Comparison of ENCODE assay signal across 1 cellular context in the genomic region with DNA sequence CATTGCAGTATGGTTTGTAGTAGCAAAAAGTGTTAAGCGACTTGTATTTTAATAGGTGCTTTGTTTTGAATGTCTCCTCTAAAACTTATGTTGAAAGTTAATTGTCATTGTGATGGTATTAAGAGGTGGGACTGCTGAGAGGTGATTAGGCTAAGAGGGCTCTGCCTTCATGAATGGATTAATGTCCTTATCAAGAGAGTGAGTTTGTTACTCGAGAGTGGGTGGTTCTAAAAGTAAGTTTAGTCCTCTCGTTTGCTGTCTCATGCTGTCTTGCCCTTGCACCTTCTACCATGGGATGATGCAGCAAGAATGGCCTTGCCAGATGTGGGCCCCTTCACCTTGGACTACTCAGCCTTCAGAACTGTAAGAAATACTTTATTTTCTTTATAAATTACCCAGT.
TF ChIP-seq lines count a peak whose summit lies in the region.

No MANE protein-coding gene starts in this region.

TF ChIP-seq in K562, 482 proteins besides CTCF, POLR2A, EP300 and RAD21 (continued from another document and continues in another):
- TF ChIP-seq, protein P1, sequence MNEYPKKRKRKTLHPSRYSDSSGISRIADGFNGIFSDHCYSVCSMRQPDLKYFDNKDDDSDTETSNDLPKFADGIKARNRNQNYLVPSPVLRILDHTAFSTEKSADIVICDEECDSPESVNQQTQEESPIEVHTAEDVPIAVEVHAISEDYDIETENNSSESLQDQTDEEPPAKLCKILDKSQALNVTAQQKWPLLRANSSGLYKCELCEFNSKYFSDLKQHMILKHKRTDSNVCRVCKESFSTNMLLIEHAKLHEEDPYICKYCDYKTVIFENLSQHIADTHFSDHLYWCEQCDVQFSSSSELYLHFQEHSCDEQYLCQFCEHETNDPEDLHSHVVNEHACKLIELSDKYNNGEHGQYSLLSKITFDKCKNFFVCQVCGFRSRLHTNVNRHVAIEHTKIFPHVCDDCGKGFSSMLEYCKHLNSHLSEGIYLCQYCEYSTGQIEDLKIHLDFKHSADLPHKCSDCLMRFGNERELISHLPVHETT (CRISPR knock-in tag; conservative IDR thresholded peaks at IDR 0.05 in 1 of 2, IDR thresholded peaks at IDR 0.05 in 1 of 2), result no peak
- TF ChIP-seq RFX5 (IDR thresholded peaks at IDR 0.05; ENCODE audit: low read depth, low read length) (no peak), SMAD4 (CRISPR knock-in tag; conservative IDR thresholded peaks at IDR 0.05) (no peak), KAT2B (IDR thresholded peaks at IDR 0.05; ENCODE audit: low read depth, low read length) (no peak), ZNF77 (CRISPR knock-in tag; IDR thresholded peaks at IDR 0.05) (no peak), TBL1XR1 (IDR thresholded peaks at IDR 0.05; ENCODE audit: low read length in 2 of 2) (peak in 1 of 2 experiments; percentile 42; a peak in 1 of 4 replicates), CBFA2T3 (IDR thresholded peaks at IDR 0.05) (peak; percentile 85), ZNF408 (CRISPR knock-in tag; IDR thresholded peaks at IDR 0.05; ENCODE audit: low read depth) (no peak), NR1H2 (CRISPR knock-in tag; IDR thresholded peaks at IDR 0.05) (no peak), MAFG (tag; conservative IDR thresholded peaks at IDR 0.05) (peak; percentile 87), SRSF1 (IDR thresholded peaks at IDR 0.05; ENCODE audit: low read depth, low read length) (no peak), TAL1 (IDR thresholded peaks at IDR 0.05) (peak; percentile 57; the same call in 1 of the 2 replicates), TAF1 (IDR thresholded peaks at IDR 0.05; ENCODE audit: control insufficient read depth, extremely low read depth, insufficient read depth, low read length, severe bottlenecking) (no peak), RNF2 (IDR thresholded peaks at IDR 0.05) (peak; percentile 15; the same call in 1 of the 2 replicates), PTTG1 (tag; IDR thresholded peaks at IDR 0.05; ENCODE audit: low read depth) (no peak), SOX6 (IDR thresholded peaks at IDR 0.05) (no peak), CBFA2T2 (conservative IDR thresholded peaks at IDR 0.05) (peak; percentile 74), RBM39 (optimal IDR thresholded peaks at IDR 0.05; ENCODE audit: low read depth, low read length) (no peak), WHSC1 (IDR thresholded peaks at IDR 0.05; ENCODE audit: low read length) (no peak), GTF2A2 (tag; IDR thresholded peaks at IDR 0.05) (no peak), CBFB (CRISPR knock-in tag; IDR thresholded peaks at IDR 0.05) (no peak), NCOA2 (IDR thresholded peaks at IDR 0.05; ENCODE audit: partially characterized antibody in 2 of 2) (no peak), MCM2 (IDR thresholded peaks at IDR 0.05; ENCODE audit: low read depth) (no peak), ZNF146 (CRISPR knock-in tag; IDR thresholded peaks at IDR 0.05; ENCODE audit: unreplicated experiment) (no peak), ATF7 (IDR thresholded peaks at IDR 0.05) (0 out of 2 replicates have a peak, but pooled peaks have one; percentile 13), TEAD1 (CRISPR knock-in tag; IDR thresholded peaks at IDR 0.05) (no peak), NBN (IDR thresholded peaks at IDR 0.05; ENCODE audit: low read depth) (no peak), HOXB6 (CRISPR knock-in tag; IDR thresholded peaks at IDR 0.05; ENCODE audit: borderline replicate concordance) (no peak), MAFK (IDR thresholded peaks at IDR 0.05; ENCODE audit: low read length) (peak; percentile 80)
- TF ChIP-seq, protein P2, sequence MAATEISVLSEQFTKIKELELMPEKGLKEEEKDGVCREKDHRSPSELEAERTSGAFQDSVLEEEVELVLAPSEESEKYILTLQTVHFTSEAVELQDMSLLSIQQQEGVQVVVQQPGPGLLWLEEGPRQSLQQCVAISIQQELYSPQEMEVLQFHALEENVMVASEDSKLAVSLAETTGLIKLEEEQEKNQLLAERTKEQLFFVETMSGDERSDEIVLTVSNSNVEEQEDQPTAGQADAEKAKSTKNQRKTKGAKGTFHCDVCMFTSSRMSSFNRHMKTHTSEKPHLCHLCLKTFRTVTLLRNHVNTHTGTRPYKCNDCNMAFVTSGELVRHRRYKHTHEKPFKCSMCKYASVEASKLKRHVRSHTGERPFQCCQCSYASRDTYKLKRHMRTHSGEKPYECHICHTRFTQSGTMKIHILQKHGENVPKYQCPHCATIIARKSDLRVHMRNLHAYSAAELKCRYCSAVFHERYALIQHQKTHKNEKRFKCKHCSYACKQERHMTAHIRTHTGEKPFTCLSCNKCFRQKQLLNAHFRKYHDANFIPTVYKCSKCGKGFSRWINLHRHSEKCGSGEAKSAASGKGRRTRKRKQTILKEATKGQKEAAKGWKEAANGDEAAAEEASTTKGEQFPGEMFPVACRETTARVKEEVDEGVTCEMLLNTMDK (IDR thresholded peaks at IDR 0.05; ENCODE audit: borderline replicate concordance, insufficient read depth, low read depth, low read length, poor library complexity, severe bottlenecking), result no peak
- TF ChIP-seq, protein P3, sequence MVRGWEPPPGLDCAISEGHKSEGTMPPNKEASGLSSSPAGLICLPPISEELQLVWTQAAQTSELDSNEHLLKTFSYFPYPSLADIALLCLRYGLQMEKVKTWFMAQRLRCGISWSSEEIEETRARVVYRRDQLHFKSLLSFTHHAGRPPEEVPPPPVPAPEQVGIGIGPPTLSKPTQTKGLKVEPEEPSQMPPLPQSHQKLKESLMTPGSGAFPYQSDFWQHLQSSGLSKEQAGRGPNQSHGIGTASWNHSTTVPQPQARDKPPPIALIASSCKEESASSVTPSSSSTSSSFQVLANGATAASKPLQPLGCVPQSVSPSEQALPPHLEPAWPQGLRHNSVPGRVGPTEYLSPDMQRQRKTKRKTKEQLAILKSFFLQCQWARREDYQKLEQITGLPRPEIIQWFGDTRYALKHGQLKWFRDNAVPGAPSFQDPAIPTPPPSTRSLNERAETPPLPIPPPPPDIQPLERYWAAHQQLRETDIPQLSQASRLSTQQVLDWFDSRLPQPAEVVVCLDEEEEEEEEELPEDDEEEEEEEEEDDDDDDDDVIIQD (CRISPR knock-in tag; IDR thresholded peaks at IDR 0.05), result no peak
- TF ChIP-seq, protein P4, sequence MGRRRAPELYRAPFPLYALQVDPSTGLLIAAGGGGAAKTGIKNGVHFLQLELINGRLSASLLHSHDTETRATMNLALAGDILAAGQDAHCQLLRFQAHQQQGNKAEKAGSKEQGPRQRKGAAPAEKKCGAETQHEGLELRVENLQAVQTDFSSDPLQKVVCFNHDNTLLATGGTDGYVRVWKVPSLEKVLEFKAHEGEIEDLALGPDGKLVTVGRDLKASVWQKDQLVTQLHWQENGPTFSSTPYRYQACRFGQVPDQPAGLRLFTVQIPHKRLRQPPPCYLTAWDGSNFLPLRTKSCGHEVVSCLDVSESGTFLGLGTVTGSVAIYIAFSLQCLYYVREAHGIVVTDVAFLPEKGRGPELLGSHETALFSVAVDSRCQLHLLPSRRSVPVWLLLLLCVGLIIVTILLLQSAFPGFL (CRISPR knock-in tag; IDR thresholded peaks at IDR 0.05), result no peak
- TF ChIP-seq, protein P5, sequence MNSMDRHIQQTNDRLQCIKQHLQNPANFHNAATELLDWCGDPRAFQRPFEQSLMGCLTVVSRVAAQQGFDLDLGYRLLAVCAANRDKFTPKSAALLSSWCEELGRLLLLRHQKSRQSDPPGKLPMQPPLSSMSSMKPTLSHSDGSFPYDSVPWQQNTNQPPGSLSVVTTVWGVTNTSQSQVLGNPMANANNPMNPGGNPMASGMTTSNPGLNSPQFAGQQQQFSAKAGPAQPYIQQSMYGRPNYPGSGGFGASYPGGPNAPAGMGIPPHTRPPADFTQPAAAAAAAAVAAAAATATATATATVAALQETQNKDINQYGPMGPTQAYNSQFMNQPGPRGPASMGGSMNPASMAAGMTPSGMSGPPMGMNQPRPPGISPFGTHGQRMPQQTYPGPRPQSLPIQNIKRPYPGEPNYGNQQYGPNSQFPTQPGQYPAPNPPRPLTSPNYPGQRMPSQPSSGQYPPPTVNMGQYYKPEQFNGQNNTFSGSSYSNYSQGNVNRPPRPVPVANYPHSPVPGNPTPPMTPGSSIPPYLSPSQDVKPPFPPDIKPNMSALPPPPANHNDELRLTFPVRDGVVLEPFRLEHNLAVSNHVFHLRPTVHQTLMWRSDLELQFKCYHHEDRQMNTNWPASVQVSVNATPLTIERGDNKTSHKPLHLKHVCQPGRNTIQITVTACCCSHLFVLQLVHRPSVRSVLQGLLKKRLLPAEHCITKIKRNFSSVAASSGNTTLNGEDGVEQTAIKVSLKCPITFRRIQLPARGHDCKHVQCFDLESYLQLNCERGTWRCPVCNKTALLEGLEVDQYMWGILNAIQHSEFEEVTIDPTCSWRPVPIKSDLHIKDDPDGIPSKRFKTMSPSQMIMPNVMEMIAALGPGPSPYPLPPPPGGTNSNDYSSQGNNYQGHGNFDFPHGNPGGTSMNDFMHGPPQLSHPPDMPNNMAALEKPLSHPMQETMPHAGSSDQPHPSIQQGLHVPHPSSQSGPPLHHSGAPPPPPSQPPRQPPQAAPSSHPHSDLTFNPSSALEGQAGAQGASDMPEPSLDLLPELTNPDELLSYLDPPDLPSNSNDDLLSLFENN (IDR thresholded peaks at IDR 0.05; ENCODE audit: low read depth in 2 of 2, low read length in 2 of 2), result no peak
- TF ChIP-seq, protein P6, sequence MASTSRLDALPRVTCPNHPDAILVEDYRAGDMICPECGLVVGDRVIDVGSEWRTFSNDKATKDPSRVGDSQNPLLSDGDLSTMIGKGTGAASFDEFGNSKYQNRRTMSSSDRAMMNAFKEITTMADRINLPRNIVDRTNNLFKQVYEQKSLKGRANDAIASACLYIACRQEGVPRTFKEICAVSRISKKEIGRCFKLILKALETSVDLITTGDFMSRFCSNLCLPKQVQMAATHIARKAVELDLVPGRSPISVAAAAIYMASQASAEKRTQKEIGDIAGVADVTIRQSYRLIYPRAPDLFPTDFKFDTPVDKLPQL (IDR thresholded peaks at IDR 0.05; ENCODE audit: extremely low read depth, insufficient read length), result no peak
- TF ChIP-seq, protein P7, sequence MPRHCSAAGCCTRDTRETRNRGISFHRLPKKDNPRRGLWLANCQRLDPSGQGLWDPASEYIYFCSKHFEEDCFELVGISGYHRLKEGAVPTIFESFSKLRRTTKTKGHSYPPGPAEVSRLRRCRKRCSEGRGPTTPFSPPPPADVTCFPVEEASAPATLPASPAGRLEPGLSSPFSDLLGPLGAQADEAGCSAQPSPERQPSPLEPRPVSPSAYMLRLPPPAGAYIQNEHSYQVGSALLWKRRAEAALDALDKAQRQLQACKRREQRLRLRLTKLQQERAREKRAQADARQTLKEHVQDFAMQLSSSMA (CRISPR knock-in tag; IDR thresholded peaks at IDR 0.05), result no peak
- TF ChIP-seq, protein P8, sequence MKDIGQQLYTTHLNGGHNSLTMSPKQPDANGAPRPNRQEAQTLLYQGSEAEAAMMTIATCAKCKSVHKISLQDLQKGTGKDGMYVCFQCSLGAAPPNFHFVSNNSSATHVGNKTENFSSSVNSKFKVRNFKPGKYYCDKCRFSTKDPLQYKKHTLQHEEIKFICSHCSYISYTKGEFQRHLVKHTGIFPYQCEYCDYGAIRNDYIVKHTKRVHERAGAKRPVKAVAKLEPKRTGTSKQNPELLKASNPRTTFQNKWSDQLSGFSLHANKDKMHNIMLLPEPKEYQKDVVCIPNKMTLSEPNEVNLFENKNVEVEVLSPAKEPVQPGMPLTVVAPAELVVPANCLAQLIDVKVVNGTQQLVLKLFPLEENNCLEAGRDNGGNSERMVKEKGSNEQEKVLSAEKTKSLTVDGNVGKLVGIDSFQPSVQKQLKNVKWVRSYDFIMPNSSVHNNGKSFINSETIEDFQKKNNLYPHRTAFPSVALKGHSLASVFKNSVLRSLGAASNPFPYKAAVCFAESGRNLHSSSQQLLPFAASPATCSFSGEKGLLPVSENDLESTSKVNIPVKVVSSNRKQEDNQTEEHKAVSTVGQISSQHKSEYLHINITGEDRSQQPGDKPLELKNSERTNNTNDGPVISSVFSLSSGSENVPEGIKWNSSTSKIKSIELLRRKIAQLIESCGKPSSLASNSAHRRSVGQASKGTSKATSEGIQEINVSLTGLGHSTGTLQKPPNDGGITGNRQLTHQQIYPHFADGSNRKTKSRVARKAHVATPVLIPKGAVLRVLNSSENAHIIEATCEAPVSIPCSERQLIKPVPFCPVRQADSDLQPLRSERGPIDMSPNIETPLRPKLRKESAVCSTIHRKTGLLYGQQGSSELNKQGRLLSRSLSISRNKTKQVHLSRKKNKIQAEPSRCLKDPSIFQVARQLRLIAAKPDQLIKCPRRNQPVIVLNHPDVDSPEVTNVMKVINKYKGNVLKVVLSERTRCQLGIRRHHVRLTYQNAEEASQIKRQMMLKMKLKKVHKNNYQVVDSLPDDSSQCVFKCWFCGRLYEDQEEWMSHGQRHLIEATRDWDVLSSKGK (CRISPR knock-in tag; IDR thresholded peaks at IDR 0.05), result no peak
- TF ChIP-seq, protein P9, sequence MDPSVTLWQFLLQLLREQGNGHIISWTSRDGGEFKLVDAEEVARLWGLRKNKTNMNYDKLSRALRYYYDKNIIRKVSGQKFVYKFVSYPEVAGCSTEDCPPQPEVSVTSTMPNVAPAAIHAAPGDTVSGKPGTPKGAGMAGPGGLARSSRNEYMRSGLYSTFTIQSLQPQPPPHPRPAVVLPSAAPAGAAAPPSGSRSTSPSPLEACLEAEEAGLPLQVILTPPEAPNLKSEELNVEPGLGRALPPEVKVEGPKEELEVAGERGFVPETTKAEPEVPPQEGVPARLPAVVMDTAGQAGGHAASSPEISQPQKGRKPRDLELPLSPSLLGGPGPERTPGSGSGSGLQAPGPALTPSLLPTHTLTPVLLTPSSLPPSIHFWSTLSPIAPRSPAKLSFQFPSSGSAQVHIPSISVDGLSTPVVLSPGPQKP (CRISPR knock-in tag; IDR thresholded peaks at IDR 0.05), result no peak
- TF ChIP-seq, protein P10, sequence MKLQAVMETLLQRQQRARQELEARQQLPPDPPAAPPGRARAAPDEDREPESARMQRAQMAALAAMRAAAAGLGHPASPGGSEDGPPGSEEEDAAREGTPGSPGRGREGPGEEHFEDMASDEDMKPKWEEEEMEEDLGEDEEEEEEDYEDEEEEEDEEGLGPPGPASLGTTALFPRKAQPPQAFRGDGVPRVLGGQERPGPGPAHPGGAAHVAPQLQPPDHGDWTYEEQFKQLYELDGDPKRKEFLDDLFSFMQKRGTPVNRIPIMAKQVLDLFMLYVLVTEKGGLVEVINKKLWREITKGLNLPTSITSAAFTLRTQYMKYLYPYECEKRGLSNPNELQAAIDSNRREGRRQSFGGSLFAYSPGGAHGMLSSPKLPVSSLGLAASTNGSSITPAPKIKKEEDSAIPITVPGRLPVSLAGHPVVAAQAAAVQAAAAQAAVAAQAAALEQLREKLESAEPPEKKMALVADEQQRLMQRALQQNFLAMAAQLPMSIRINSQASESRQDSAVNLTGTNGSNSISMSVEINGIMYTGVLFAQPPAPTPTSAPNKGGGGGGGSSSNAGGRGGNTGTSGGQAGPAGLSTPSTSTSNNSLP (IDR thresholded peaks at IDR 0.05; ENCODE audit: borderline replicate concordance, low read depth, low read length), result peak; percentile 93; the same call in 1 of the 2 replicates
- TF ChIP-seq, protein P11, sequence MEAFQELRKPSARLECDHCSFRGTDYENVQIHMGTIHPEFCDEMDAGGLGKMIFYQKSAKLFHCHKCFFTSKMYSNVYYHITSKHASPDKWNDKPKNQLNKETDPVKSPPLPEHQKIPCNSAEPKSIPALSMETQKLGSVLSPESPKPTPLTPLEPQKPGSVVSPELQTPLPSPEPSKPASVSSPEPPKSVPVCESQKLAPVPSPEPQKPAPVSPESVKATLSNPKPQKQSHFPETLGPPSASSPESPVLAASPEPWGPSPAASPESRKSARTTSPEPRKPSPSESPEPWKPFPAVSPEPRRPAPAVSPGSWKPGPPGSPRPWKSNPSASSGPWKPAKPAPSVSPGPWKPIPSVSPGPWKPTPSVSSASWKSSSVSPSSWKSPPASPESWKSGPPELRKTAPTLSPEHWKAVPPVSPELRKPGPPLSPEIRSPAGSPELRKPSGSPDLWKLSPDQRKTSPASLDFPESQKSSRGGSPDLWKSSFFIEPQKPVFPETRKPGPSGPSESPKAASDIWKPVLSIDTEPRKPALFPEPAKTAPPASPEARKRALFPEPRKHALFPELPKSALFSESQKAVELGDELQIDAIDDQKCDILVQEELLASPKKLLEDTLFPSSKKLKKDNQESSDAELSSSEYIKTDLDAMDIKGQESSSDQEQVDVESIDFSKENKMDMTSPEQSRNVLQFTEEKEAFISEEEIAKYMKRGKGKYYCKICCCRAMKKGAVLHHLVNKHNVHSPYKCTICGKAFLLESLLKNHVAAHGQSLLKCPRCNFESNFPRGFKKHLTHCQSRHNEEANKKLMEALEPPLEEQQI (IDR thresholded peaks at IDR 0.05), result peak; percentile 59; the same call in 1 of the 2 replicates
